In the genomic region with DNA sequence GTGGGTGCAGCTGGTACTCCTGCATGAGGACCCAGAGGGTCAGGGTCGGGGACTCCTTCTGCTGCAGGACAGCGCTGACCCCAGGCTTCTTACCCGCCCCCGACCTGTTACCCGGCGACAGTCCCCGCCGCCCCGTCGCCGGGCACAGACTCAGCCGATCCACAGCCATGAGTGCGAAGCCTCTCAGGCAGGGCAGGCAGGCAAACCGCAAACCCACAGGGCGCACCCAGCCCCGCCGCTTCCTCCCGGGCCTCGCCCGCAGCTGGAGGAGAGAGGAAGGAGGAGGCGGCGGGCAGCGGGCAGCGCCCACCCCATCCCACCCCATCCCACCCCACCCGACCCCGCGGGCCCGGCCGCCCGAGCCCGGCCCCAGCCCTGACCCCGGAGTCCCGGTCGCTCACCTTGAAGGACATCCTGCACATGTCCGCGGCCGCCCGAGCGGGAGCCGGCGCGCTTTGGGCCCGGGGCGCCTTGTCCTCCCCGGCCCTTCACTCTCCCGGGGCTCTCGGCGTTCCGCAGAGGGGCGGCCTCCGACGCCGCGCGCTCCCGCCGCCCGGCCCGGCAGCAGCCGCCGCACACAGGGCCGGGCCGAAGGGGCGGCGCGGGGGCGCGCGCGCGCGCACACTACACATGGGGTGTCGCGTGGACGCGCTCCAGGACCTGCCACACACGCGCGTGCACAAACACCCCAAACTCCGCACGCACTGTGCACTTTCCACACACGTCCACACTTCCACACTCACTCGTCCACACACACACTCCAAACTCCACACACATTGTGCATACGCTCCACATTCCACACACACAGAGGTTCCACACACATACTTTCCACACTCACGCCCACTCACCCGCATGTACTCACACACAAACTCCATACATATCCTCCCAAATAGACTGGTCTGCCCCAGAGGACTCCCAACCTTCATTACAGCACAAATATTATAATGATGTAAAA, we compare ENCODE assay signal across 8 cellular contexts. TPM values are rescaled to one million over a fixed set of nuclear protein-coding genes. Genes with fewer than 3 reads are reported as not detected.
DNase-seq lines count a peak whose midpoint lies in the region; ATAC-seq and TF ChIP-seq lines count a peak whose summit lies in the region.

A gene with protein sequence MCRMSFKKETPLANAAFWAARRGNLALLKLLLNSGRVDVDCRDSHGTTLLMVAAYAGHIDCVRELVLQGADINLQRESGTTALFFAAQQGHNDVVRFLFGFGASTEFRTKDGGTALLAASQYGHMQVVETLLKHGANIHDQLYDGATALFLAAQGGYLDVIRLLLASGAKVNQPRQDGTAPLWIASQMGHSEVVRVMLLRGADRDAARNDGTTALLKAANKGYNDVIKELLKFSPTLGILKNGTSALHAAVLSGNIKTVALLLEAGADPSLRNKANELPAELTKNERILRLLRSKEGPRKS (minus strand): TSS at position 603 of the 955 bp plus-strand sequence. CDS start 181 bp downstream, at position 422.

- TF ChIP-seq CTCF in right lobe of liver (IDR thresholded peaks at IDR 0.05): no peak

- H3K4me1 ChIP-seq in right lobe of liver: peaks cover 0 to 5% (median 0%) of the 10 kb centered on the region in 4 donors

- TF ChIP-seq POLR2A in right lobe of liver (IDR thresholded peaks at IDR 0.05): no peak

- no peaks in the 10 kb centered on the region for H3K9me3 ChIP-seq in right lobe of liver

- intact Hi-C loops in dendritic cell treated with granulocyte-macrophage colony-stimulating factor and Interleukin-4, amounts not matched to agents 40 ng/mL and 50 ng/mL, for 4 days (cut with micrococcal nuclease): no loop called here
- intact Hi-C loops in right lobe of liver (cut with DNase I): no loop called here

- H3K4me3 Mint-ChIP-seq in dendritic cell treated with granulocyte-macrophage colony-stimulating factor and Interleukin-4, amounts not matched to agents 40 ng/mL and 50 ng/mL, for 4 days: peak within 1 kb of the TSS; percentile 73

- H3K36me3 Mint-ChIP-seq in dendritic cell treated with granulocyte-macrophage colony-stimulating factor and Interleukin-4, amounts not matched to agents 40 ng/mL and 50 ng/mL, for 4 days (ENCODE audit: low read depth): peaks cover 6% of the 10 kb centered on the region

- H3K36me3 ChIP-seq in right lobe of liver: no peaks in the 10 kb centered on the region

- no peaks in the 10 kb centered on the region for H3K9me3 Mint-ChIP-seq in dendritic cell treated with granulocyte-macrophage colony-stimulating factor and Interleukin-4, amounts not matched to agents 40 ng/mL and 50 ng/mL, for 4 days

- WGBS in right lobe of liver (ENCODE audit: insufficient coverage, low coverage, low lambda C conversion rate, missing lambda C conversion rate): 10% methylated on average over 5 of the region's 86 CpGs

- H3K27ac ChIP-seq in right lobe of liver: no peak within 1 kb of the TSS

- peak within 1 kb of the TSS; percentile 42 for H3K27ac Mint-ChIP-seq in dendritic cell treated with granulocyte-macrophage colony-stimulating factor and Interleukin-4, amounts not matched to agents 40 ng/mL and 50 ng/mL, for 4 days

- H3K27me3 Mint-ChIP-seq in dendritic cell treated with granulocyte-macrophage colony-stimulating factor and Interleukin-4, amounts not matched to agents 40 ng/mL and 50 ng/mL, for 4 days: peaks cover 76% of the 10 kb centered on the region

- peak within 1 kb of the TSS; percentile 47 to 50 (median 47) for H3K4me3 ChIP-seq in right lobe of liver

- ATAC-seq in right lobe of liver: peak; percentile 77 to 81 (median 78)
- no peak for ATAC-seq in HG03159 (IDR thresholded peaks at IDR 0.05; ENCODE audit: unreplicated experiment)

- DNase-seq in EL (peak; percentile 45), HuH-7.5 (ENCODE audit: low spot score) (peak; percentile 57), right lobe of liver (peak in 1 of 3 donors; percentile 40), cerebellar nuclear complex (lab: John Stamatoyannopoulos, UW) (no peak)
- DNase-seq in activated CD4-positive, alpha-beta T cell treated with anti-CD3 and anti-CD28 coated beads for 1 hour: peak; percentile 26
- peak in 2 of 3 experiments; percentile 8 to 24 for DNase-seq in stimulated activated CD4-positive, alpha-beta T cell treated with anti-CD3 and anti-CD28 coated beads, TNF-alpha, amount 100 ng/mL, for 4 hours (ENCODE audit: low read depth in 3 of 3)

- peaks cover 35% of the 10 kb centered on the region for H3K4me1 Mint-ChIP-seq in dendritic cell treated with granulocyte-macrophage colony-stimulating factor and Interleukin-4, amounts not matched to agents 40 ng/mL and 50 ng/mL, for 4 days (ENCODE audit: low read depth)

- H3K27me3 ChIP-seq in right lobe of liver: peaks cover 0 to 9% of the 10 kb centered on the region in 2 donors

RNA-seq across cellular contexts. Expression of the gene that starts here (rescaled TPM):
- total RNA-seq in right lobe of liver: 1 to 10 TPM in 4 of 6 experiments, under 1 TPM in 2; 0.39 to 4.8 (median 1.1) TPM

Comparison
In these comparisons a context has a peak if more than half of its experiments do, and no peak if none do; other contexts are left out.
1. DNase-seq: peak in EL (single experiment), HuH-7.5 (single experiment), activated CD4-positive, alpha-beta T cell treated with anti-CD3 and anti-CD28 coated beads for 1 hour (single experiment) and stimulated activated CD4-positive, alpha-beta T cell treated with anti-CD3 and anti-CD28 coated beads, TNF-alpha, amount 100 ng/mL, for 4 hours (2 of 3); none in cerebellar nuclear complex (0 of 2).